In the genomic region with DNA sequence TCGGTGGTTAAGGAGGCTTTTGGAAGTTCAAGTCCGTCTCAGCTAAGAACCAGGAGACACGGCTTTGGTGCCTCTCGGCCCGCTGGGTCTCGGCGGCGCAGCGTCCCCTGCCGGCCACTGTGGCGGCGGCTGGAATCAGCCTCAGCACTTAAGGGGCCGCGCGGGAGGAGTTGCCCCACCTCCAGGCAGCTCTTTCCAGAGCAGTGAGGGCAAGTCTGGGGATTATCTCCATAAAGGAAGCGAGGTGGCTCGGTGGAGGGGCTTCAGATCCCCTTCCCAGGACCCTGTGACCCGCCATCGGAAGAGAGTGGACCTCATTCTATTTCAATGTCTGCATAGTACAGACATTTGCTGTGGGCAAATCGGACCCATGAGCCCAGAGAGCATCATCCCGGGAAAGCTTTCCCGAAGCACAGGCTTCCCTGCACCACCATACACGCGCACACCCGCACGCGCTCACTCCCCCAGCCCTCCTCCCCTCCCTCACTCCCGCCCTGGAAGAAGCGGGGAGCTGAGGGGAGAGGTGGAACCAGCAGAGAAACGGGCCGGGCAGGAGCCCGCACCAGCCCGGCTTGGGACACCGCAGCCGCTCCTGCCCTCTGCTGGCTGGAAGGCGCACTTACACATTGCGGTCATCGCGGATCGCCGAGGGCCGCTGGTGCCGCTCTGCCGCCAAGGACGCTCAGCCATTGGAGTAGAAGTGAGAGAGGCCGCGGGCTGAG, we compare ENCODE assay signal across 8 cellular contexts. TPM values are rescaled to one million over a fixed set of nuclear protein-coding genes. Genes with fewer than 3 reads are reported as not detected.
A peak's percentile ranks its signal among the peaks of the same experiment; 100 is the strongest.
DNase-seq lines count a peak whose midpoint lies in the region; ATAC-seq and TF ChIP-seq lines count a peak whose summit lies in the region.

No MANE protein-coding gene starts in this region.

- intact Hi-C loops in CD4-positive, alpha-beta T cell (cut with DNase I, micrococcal nuclease) = loop anchor here (1.0 to 5.0 kb wide), 5 partner anchors 99 to 274 kb away; no protein-coding TSS in a partner anchor
- intact Hi-C loops in activated CD8-positive, alpha-beta T cell treated with anti-CD3 and anti-CD28 coated beads for 36 hours (cut with micrococcal nuclease) = loop anchor here (1.0 to 5.0 kb wide), 3 partner anchors 99 to 274 kb away; no protein-coding TSS in a partner anchor

- H3K9ac ChIP-seq in mesenchymal stem cell (ENCODE audit: low read length) = peak overlapping the region; percentile 87

- peaks cover 11% of the 10 kb centered on the region for H3K4me1 ChIP-seq in mesenchymal stem cell (ENCODE audit: control insufficient read depth, insufficient read depth, low read depth, low read length)

- peaks cover 15% of the 10 kb centered on the region for H3K4me1 Mint-ChIP-seq in CD4-positive, alpha-beta T cell (ENCODE audit: low read depth)
- H3K4me1 Mint-ChIP-seq in activated CD8-positive, alpha-beta T cell treated with anti-CD3 and anti-CD28 coated beads for 36 hours (ENCODE audit: low read depth) = peaks cover 6% of the 10 kb centered on the region

- H3K18ac ChIP-seq in mesenchymal stem cell (ENCODE audit: low read depth in 1 of 2, low read length in 2 of 2) = peak overlapping the region; percentile 83 to 92

- no peak overlapping the region for H3K14ac ChIP-seq in mesenchymal stem cell (ENCODE audit: low read length in 2 of 2)

- peak overlapping the region; percentile 91 for H3K4me2 ChIP-seq in mesenchymal stem cell (ENCODE audit: low read length, poor library complexity, severe bottlenecking)

- H3K27me3 ChIP-seq in CD4-positive, alpha-beta T cell (ENCODE audit: control insufficient read depth, insufficient read depth, low read length) = peaks cover 12% of the 10 kb centered on the region
- H3K27me3 ChIP-seq in mesenchymal stem cell (ENCODE audit: control insufficient read depth in 1 of 2, insufficient read depth in 1 of 2, low read length in 2 of 2) = peaks cover 16 to 19% of the 10 kb centered on the region in 2 experiments

- H3K27ac Mint-ChIP-seq in CD4-positive, alpha-beta T cell = no peak overlapping the region
- H3K27ac Mint-ChIP-seq in activated CD8-positive, alpha-beta T cell treated with anti-CD3 and anti-CD28 coated beads for 36 hours = peak overlapping the region; percentile 48

- peak overlapping the region; percentile 67 to 84 for H3K4me3 ChIP-seq in mesenchymal stem cell (ENCODE audit: insufficient read depth in 1 of 2, low read depth in 1 of 2, low read length in 2 of 2)

- no peak overlapping the region for H3K23ac ChIP-seq in mesenchymal stem cell (ENCODE audit: low read length in 2 of 2)

- H3K27me3 Mint-ChIP-seq in CD4-positive, alpha-beta T cell = peaks cover 39% of the 10 kb centered on the region
- peaks cover 28% of the 10 kb centered on the region for H3K27me3 Mint-ChIP-seq in activated CD8-positive, alpha-beta T cell treated with anti-CD3 and anti-CD28 coated beads for 36 hours

- WGBS in mesenchymal stem cell = 1% methylated on average over 47 of the region's 47 CpGs

- ATAC-seq in CD4-positive, alpha-beta T cell (ENCODE audit: poor library complexity) = peak; percentile 87
- ATAC-seq in GM19397 (IDR thresholded peaks at IDR 0.05; ENCODE audit: unreplicated experiment) (peak; percentile 92), HG03558 (IDR thresholded peaks at IDR 0.05; ENCODE audit: extremely low read depth, unreplicated experiment) (peak; percentile 62)
- peak; percentile 94 for ATAC-seq in activated CD8-positive, alpha-beta T cell treated with anti-CD3 and anti-CD28 coated beads for 36 hours

- no peaks in the 10 kb centered on the region for H3K36me3 Mint-ChIP-seq in CD4-positive, alpha-beta T cell (ENCODE audit: low read depth)
- no peaks in the 10 kb centered on the region for H3K36me3 Mint-ChIP-seq in activated CD8-positive, alpha-beta T cell treated with anti-CD3 and anti-CD28 coated beads for 36 hours (ENCODE audit: low read depth)

- no peak overlapping the region for H2BK120ac ChIP-seq in mesenchymal stem cell (ENCODE audit: low read depth, low read length)

- no peak overlapping the region for H3K27ac ChIP-seq in CD4-positive, alpha-beta T cell (ENCODE audit: low read depth, low read length)
- peak overlapping the region; percentile 40 for H3K27ac ChIP-seq in mesenchymal stem cell (ENCODE audit: low read length, poor library complexity, severe bottlenecking)

- no peak overlapping the region for H2BK5ac ChIP-seq in mesenchymal stem cell (ENCODE audit: low read depth, low read length, poor library complexity, severe bottlenecking)

- H3K36me3 ChIP-seq in mesenchymal stem cell (ENCODE audit: control insufficient read depth in 1 of 2, insufficient read depth in 2 of 2, low read depth in 1 of 2, low read length in 2 of 2) = no peaks in the 10 kb centered on the region

- DNase-seq in CD4-positive, alpha-beta T cell = peak; percentile 55 to 78 (median 66)
- DNase-seq in NCI-H774 (lab: John Stamatoyannopoulos, UW) (peak; percentile 79), mesenchymal stem cell (peak; percentile 87)
- DNase-seq in activated CD8-positive, alpha-beta T cell treated with anti-CD3 and anti-CD28 coated beads for 36 hours = peak; percentile 86
- DNase-seq in effector CD8-positive, alpha-beta T cell (lab: John Stamatoyannopoulos, UW) = peak; percentile 62
- DNase-seq in stimulated activated CD8-positive, alpha-beta memory T cell treated with anti-CD3 and anti-CD28 coated beads, Interleukin-12 subunit alpha, Interleukin-12 subunit beta, amount 100 ng/mL, for 1 hour (ENCODE audit: low read depth) = peak; percentile 55

- H3K4me3 Mint-ChIP-seq in CD4-positive, alpha-beta T cell = peak overlapping the region; percentile 93
- peak overlapping the region; percentile 79 for H3K4me3 Mint-ChIP-seq in activated CD8-positive, alpha-beta T cell treated with anti-CD3 and anti-CD28 coated beads for 36 hours

- H3K9me3 ChIP-seq in CD4-positive, alpha-beta T cell (ENCODE audit: control insufficient read depth, low read length) = no peaks in the 10 kb centered on the region
- H3K9me3 ChIP-seq in mesenchymal stem cell (ENCODE audit: control insufficient read depth, low read length) = no peaks in the 10 kb centered on the region

- POLR2A ChIA-PET in CD4-positive, alpha-beta T cell (lab: Charles Lee) = interaction anchor here (0.8 to 1.7 kb wide), 4 partner anchors 15 to 133 kb away, joined by 3 to 4 read pairs (median 4); no protein-coding TSS in a partner anchor
- POLR2A ChIA-PET in activated CD8-positive, alpha-beta T cell treated with anti-CD3 and anti-CD28 coated beads for 36 hours (lab: Charles Lee) = interaction anchor here (0.5 to 2.1 kb wide), 4 partner anchors 10 to 677 kb away, joined by 3 to 7 read pairs (median 4); no protein-coding TSS in a partner anchor

- no peak overlapping the region for H2AK5ac ChIP-seq in mesenchymal stem cell (ENCODE audit: low read length, severe bottlenecking)

- peak overlapping the region; percentile 81 for H2AFZ ChIP-seq in mesenchymal stem cell (ENCODE audit: low read depth, low read length)

- peak; percentile 89 for TF ChIP-seq CTCF in CD4-positive, alpha-beta T cell (IDR thresholded peaks at IDR 0.05)
- peak; percentile 95 for TF ChIP-seq CTCF in activated CD8-positive, alpha-beta T cell treated with anti-CD3 and anti-CD28 coated beads for 36 hours (IDR thresholded peaks at IDR 0.05)

- CTCF ChIA-PET in CD4-positive, alpha-beta T cell (lab: Charles Lee) = interaction anchor here (0.5 to 2.6 kb wide), 35 partner anchors 8 to 1849 kb away, joined by 3 to 23 read pairs (median 4); a partner anchor contains a TSS
- CTCF ChIA-PET in activated CD8-positive, alpha-beta T cell treated with anti-CD3 and anti-CD28 coated beads for 36 hours (lab: Charles Lee) = interaction anchor here (0.6 to 4.8 kb wide), 67 partner anchors 9 to 639 kb away, joined by 3 to 73 read pairs (median 5); a partner anchor contains a TSS

- no peak overlapping the region for H2BK12ac ChIP-seq in mesenchymal stem cell (ENCODE audit: low read length in 2 of 2)

- peak overlapping the region in 1 of 2 experiments; percentile 35 for H3K4ac ChIP-seq in mesenchymal stem cell (ENCODE audit: low read depth in 1 of 2, low read length in 2 of 2)

- no peak overlapping the region for H2BK15ac ChIP-seq in mesenchymal stem cell (ENCODE audit: low read depth, poor library complexity, severe bottlenecking)

- H3K9me3 Mint-ChIP-seq in CD4-positive, alpha-beta T cell = no peaks in the 10 kb centered on the region
- no peaks in the 10 kb centered on the region for H3K9me3 Mint-ChIP-seq in activated CD8-positive, alpha-beta T cell treated with anti-CD3 and anti-CD28 coated beads for 36 hours

- peak overlapping the region; percentile 81 for H4K8ac ChIP-seq in mesenchymal stem cell (ENCODE audit: low read length)

- H4K91ac ChIP-seq in mesenchymal stem cell (ENCODE audit: low read length) = no peak overlapping the region

- H3K79me1 ChIP-seq in mesenchymal stem cell (replicated peaks; ENCODE audit: low read length, poor library complexity, severe bottlenecking) = no peaks in the 10 kb centered on the region

RNA-seq across cellular contexts. Expression of a gene that starts 15.9 kb away (rescaled TPM):
- under 1 TPM; 0.34 to 0.36 TPM for total RNA-seq in CD4-positive, alpha-beta T cell
- total RNA-seq in activated CD8-positive, alpha-beta T cell treated with anti-CD3 and anti-CD28 coated beads for 36 hours = not detected
- not detected for polyA plus RNA-seq in mesenchymal stem cell (2013, experiment 1 of 2)
- polyA plus RNA-seq in mesenchymal stem cell (2013, experiment 2 of 2) = not detected

RNA-seq across cellular contexts. Expression of a gene that starts 18.6 kb away (rescaled TPM):
- total RNA-seq in CD4-positive, alpha-beta T cell = 10 to 100 TPM; 92.0 to 94.8 TPM
- total RNA-seq in activated CD8-positive, alpha-beta T cell treated with anti-CD3 and anti-CD28 coated beads for 36 hours = 10 to 100 TPM; 88.4 to 92.0 TPM
- 40.0 TPM for polyA plus RNA-seq in mesenchymal stem cell (2013, experiment 1 of 2)
- 40.5 TPM for polyA plus RNA-seq in mesenchymal stem cell (2013, experiment 2 of 2)

RNA-seq across cellular contexts. Expression of a gene that starts 27.9 kb away (rescaled TPM):
- not detected for total RNA-seq in CD4-positive, alpha-beta T cell
- total RNA-seq in activated CD8-positive, alpha-beta T cell treated with anti-CD3 and anti-CD28 coated beads for 36 hours = not detected
- polyA plus RNA-seq in mesenchymal stem cell (2013, experiment 1 of 2) = not detected
- not detected for polyA plus RNA-seq in mesenchymal stem cell (2013, experiment 2 of 2)

RNA-seq across cellular contexts. Expression of a gene that starts 53.7 kb away (rescaled TPM):
- total RNA-seq in CD4-positive, alpha-beta T cell = 10 to 100 TPM; 26.7 to 28.6 TPM
- 1 to 10 TPM; 4.3 to 5.3 TPM for total RNA-seq in activated CD8-positive, alpha-beta T cell treated with anti-CD3 and anti-CD28 coated beads for 36 hours
- 1.4 TPM for polyA plus RNA-seq in mesenchymal stem cell (2013, experiment 1 of 2)
- 1.6 TPM for polyA plus RNA-seq in mesenchymal stem cell (2013, experiment 2 of 2)

RNA-seq across cellular contexts. Expression of a gene that starts 58.9 kb away (rescaled TPM):
- total RNA-seq in CD4-positive, alpha-beta T cell = not detected
- not detected for total RNA-seq in activated CD8-positive, alpha-beta T cell treated with anti-CD3 and anti-CD28 coated beads for 36 hours
- polyA plus RNA-seq in mesenchymal stem cell (2013, experiment 1 of 2) = not detected
- not detected for polyA plus RNA-seq in mesenchymal stem cell (2013, experiment 2 of 2)
